In genomic region chr18:3124822-3125221, GRCh38 we compare ENCODE assay signal across 6 cellular contexts.
"Had no signal": no experiment of that assay in that cellular context is flagged by ENCODE, and none has a peak within 500 bp of the region (broad histone marks: within the 10 kb centered on the region; RNA-seq: fewer than 3 reads in every experiment).

No MANE protein-coding gene starts in this region.

- H3K4me3 Mint-ChIP-seq: IgD-negative memory B cell had no signal

- DNase-seq: IMR-90, KBM-7 had no signal

- H3K27ac Mint-ChIP-seq: IgD-negative memory B cell had no signal

- ATAC-seq: HepG2, K562 had no signal

- FAIRE-seq: HepG2, HTR-8/SVneo, K562 had no signal
